In genomic region chr2:167592441-167592840, GRCh38 we compare ENCODE assay signal across 17 cellular contexts.
DNase-seq lines count a peak whose midpoint lies in the region; ATAC-seq and TF ChIP-seq lines count a peak whose summit lies in the region.
"Had no signal": no experiment of that assay in that cellular context is flagged by ENCODE, and none has a peak within 500 bp of the region (broad histone marks: within the 10 kb centered on the region; RNA-seq: fewer than 3 reads in every experiment).

No MANE protein-coding gene starts in this region.

- H3K4me3 Mint-ChIP-seq in neural progenitor cell (no peak overlapping the region), endodermal cell (no peak overlapping the region)
- H3K4me3 Mint-ChIP-seq: CD4-positive, alpha-beta memory T cell had no signal

- H3K27ac ChIP-seq in neural progenitor cell: no peak overlapping the region
- no peak overlapping the region for H3K27ac ChIP-seq in endodermal cell (ENCODE audit: low read depth, low read length)
- H3K27ac ChIP-seq: C4-2B, GM23248 had no signal

- H3K27me3 ChIP-seq in neural progenitor cell (no peaks in the 10 kb centered on the region), endodermal cell (ENCODE audit: control insufficient read depth, insufficient read depth, low read length, poor library complexity, severe bottlenecking) (no peaks in the 10 kb centered on the region)
- H3K27me3 ChIP-seq: BE2C had no signal

- no peak overlapping the region for H3K4me2 ChIP-seq in neural progenitor cell

- H3K36me3 Mint-ChIP-seq in neural progenitor cell (no peaks in the 10 kb centered on the region), endodermal cell (ENCODE audit: low read depth) (no peaks in the 10 kb centered on the region)
- H3K36me3 Mint-ChIP-seq: CD4-positive, alpha-beta memory T cell had no signal

- H4K20me1 ChIP-seq in neural progenitor cell (ENCODE audit: low read depth): no peaks in the 10 kb centered on the region

- DNase-seq in Ammon's horn (ENCODE audit: low spot score) (peak; percentile 38), SK-MEL-5 (ENCODE audit: low read depth, low spot score) (peak; percentile 55), medulla oblongata (ENCODE audit: extremely low spot score) (peak; percentile 75), occipital lobe (lab: John Stamatoyannopoulos, UW) (peak; percentile 0), neural progenitor cell (ENCODE audit: low spot score) (no peak), SIG-M5 treated with dmso at 0.1 percent for 504 hours (lab: John Stamatoyannopoulos, UW; ENCODE audit: unreplicated experiment) (no peak), endodermal cell (no peak)
- DNase-seq: BE2C; CD4-positive, alpha-beta memory T cell; COR-L47; DMS153; DMS79 treated with DMSO at 0.1 percent for 48 hours; EL; GM23248 had no signal

- H3K9me3 Mint-ChIP-seq in neural progenitor cell (no peaks in the 10 kb centered on the region), endodermal cell (no peaks in the 10 kb centered on the region)

- H3K4me3 ChIP-seq in neural progenitor cell (no peak overlapping the region), endodermal cell (ENCODE audit: low read length) (no peak overlapping the region)
- H3K4me3 ChIP-seq: GM23248 had no signal

- H3K4me1 ChIP-seq in neural progenitor cell: peaks cover 7% of the 10 kb centered on the region
- no peaks in the 10 kb centered on the region for H3K4me1 ChIP-seq in endodermal cell (ENCODE audit: control insufficient read depth, insufficient read depth, low read length)
- H3K4me1 ChIP-seq: BE2C had no signal

- H2AFZ ChIP-seq in neural progenitor cell (replicated peaks): no peak overlapping the region
- H2AFZ ChIP-seq: GM23248 had no signal

- no peak overlapping the region for H3K9ac ChIP-seq in neural progenitor cell
- no peak overlapping the region for H3K9ac ChIP-seq in endodermal cell (ENCODE audit: extremely low read depth, low read length, poor library complexity, severe bottlenecking)
- H3K9ac ChIP-seq: GM23248 had no signal

- in situ Hi-C loops in SK-MEL-5 (cut with HindIII; ENCODE audit: low pct_unique_long_range_greater_than_20kb, low sequenced_read_pairs): no loop called here

- TF ChIP-seq CTCF in neural progenitor cell (IDR thresholded peaks at IDR 0.05) (no peak), endodermal cell (conservative IDR thresholded peaks at IDR 0.05) (no peak)

- no peak for ATAC-seq in HG02759 (IDR thresholded peaks at IDR 0.05; ENCODE audit: unreplicated experiment)
- ATAC-seq: HCT116 had no signal

- H3K27me3 Mint-ChIP-seq in neural progenitor cell (ENCODE audit: insufficient read depth, low read depth): no peaks in the 10 kb centered on the region
- no peaks in the 10 kb centered on the region for H3K27me3 Mint-ChIP-seq in endodermal cell (ENCODE audit: insufficient read depth)

- H3K27ac Mint-ChIP-seq in neural progenitor cell (no peak overlapping the region), endodermal cell (no peak overlapping the region)
- H3K27ac Mint-ChIP-seq: CD4-positive, alpha-beta memory T cell had no signal

- no peaks in the 10 kb centered on the region for H3K36me3 ChIP-seq in neural progenitor cell
- H3K36me3 ChIP-seq in endodermal cell (ENCODE audit: control insufficient read depth, insufficient read depth, low read length): no peaks in the 10 kb centered on the region
- H3K36me3 ChIP-seq: BE2C had no signal

- H3K9me3 ChIP-seq in neural progenitor cell (ENCODE audit: low read depth) (no peaks in the 10 kb centered on the region), endodermal cell (ENCODE audit: control insufficient read depth, low read length) (no peaks in the 10 kb centered on the region)
- H3K9me3 ChIP-seq: BE2C had no signal

- no peaks in the 10 kb centered on the region for H3K79me2 ChIP-seq in neural progenitor cell (ENCODE audit: low read depth)

- H3K4me1 Mint-ChIP-seq in neural progenitor cell (peaks cover 8% of the 10 kb centered on the region), endodermal cell (peaks cover 8% of the 10 kb centered on the region)

- no peaks in the 10 kb centered on the region for H3F3A ChIP-seq in neural progenitor cell (ENCODE audit: low read depth)

Comparison
In these comparisons a context has a peak if more than half of its experiments do, and no peak if none do; other contexts are left out.
1. DNase-seq: peak in Ammon's horn (single experiment), SK-MEL-5 (single experiment), medulla oblongata (single experiment) and occipital lobe (single experiment); none in neural progenitor cell (single experiment), SIG-M5 treated with dmso at 0.1 percent for 504 hours (single experiment) and endodermal cell (single experiment).